ENCODE assay signal across 7 cellular contexts in genomic region chr7:151110941-151111645, GRCh38.
DNase-seq lines count a peak whose midpoint lies in the region; TF ChIP-seq lines count a peak whose summit lies in the region.

No MANE protein-coding gene starts in this region.

- peak; percentile 54 for DNase-seq in HCEC 1CT
- DNase-seq in NCI-H1105 (lab: John Stamatoyannopoulos, UW) = peak; percentile 9
- DNase-seq in activated CD4-positive, CD25-positive, alpha-beta regulatory T cell treated with anti-CD3 and anti-CD28 coated beads, Interleukin-2, amount 50 U/mL, for 16 hours (ENCODE audit: low read depth, low spot score) = peak; percentile 56
- DNase-seq in caudate nucleus (lab: John Stamatoyannopoulos, UW) = peak in 54 of 61 donors; percentile 18 to 75 (median 50)
- peak; percentile 85 for DNase-seq in left kidney (ENCODE audit: low read depth, low spot score)
- peak; percentile 70 to 72 for DNase-seq in stimulated activated CD4-positive, alpha-beta T cell treated with anti-CD3 and anti-CD28 coated beads, Interleukin-4, amount 100 ng/mL, for 48 hours (ENCODE audit: low read depth in 2 of 2)

- H3K27ac ChIP-seq in caudate nucleus (ENCODE audit: low read depth, low read length) = no peak overlapping the region

- H3K4me3 ChIP-seq in GM12875 (ENCODE audit: low read depth, low read length) = no peak overlapping the region

- TF ChIP-seq CTCF in GM12875 (IDR thresholded peaks at IDR 0.05; ENCODE audit: borderline replicate concordance, insufficient read depth, low read depth, low read length) = peak; percentile 91

Comparison
In these comparisons a context has a peak if more than half of its experiments do, and no peak if none do; other contexts are left out.
1. DNase-seq: peak in every context shown above with its lines; median percentile 85 in left kidney; 71 in stimulated activated CD4-positive, alpha-beta T cell treated with anti-CD3 and anti-CD28 coated beads, Interleukin-4, amount 100 ng/mL, for 48 hours; 56 in activated CD4-positive, CD25-positive, alpha-beta regulatory T cell treated with anti-CD3 and anti-CD28 coated beads, Interleukin-2, amount 50 U/mL, for 16 hours; 54 in HCEC 1CT; 50 in caudate nucleus; 9 in NCI-H1105.